ENCODE assay signal across 1 cellular context in the genomic region with DNA sequence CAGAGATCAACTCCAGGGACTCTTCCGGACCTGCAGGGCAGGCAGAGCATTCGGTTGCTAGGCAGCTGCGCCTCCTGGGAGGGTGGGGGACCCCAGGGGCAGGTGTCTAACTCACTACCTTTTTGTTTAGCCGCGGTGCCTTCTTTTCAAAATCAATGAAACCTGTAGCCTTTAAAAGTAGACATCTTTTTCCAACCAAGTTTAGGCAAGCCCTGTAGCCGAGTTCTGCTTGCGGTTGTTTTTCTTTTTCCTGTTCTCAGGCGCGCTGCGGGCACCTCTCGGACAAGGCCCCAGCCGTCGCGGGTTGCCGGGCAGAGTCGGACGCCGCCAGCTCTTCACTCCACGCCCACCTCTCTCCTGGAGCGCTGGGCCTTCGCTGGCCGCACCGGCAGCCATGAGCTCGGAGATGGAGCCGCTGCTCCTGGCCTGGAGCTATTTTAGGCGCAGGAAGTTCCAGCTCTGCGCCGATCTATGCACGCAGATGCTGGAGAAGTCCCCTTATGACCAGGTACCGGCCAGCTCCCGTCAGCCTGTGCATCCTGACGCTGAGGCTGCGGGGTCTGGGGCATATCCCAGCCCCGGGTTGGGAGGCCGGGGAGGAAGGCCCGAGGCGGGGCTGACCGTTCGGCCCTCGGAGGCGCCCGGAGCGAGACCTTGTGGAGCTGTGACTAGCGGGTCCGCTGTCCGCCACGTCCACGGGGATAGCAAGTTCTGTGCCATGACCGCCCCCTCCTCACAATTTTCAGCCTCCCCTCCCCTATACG.
TF ChIP-seq lines count a peak whose summit lies in the region.

Gene TTC8 (plus strand): TSS at position 338 of the 764 bp plus-strand sequence. CDS start 57 bp downstream, at position 395.

TF ChIP-seq in GM23338, 12 proteins besides CTCF, POLR2A, EP300 and RAD21 (continued from another document):
- TF ChIP-seq REST (IDR thresholded peaks at IDR 0.05; ENCODE audit: unreplicated experiment), result no peak
